In the genomic region with DNA sequence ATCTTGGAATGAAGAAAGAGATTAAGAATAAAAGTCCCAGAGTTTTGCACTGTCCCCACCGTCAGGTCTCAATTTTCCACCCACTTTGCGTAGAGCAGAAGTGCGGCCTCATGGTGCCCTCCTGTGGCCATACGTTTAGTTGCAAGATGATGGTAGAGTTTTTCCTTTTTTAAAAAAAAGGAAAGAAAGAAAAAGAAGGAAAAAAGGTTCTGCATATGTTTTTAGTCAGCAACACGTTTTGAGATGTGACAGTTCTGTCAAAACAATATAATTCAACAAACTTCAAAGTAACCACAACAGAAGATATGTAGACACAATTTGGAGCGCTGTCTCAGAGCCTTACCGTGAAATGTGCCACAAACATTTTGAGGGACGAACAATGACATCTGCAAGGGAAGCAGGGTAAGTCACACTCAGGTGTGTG, we compare ENCODE assay signal across 8 cellular contexts. TPM values are rescaled to one million over a fixed set of nuclear protein-coding genes. Genes with fewer than 3 reads are reported as not detected.
DNase-seq lines count a peak whose midpoint lies in the region; ATAC-seq and TF ChIP-seq lines count a peak whose summit lies in the region.

No MANE protein-coding gene starts in this region.

- intact Hi-C loops in CD4-positive, alpha-beta T cell (cut with DNase I, micrococcal nuclease) = loop anchor here (1.0 to 5.0 kb wide), 7 partner anchors 147 to 1209 kb away; no protein-coding TSS in a partner anchor
- intact Hi-C loops in cardiac septum (cut with DNase I) = loop anchor here (2.0 to 10.0 kb wide), 2 partner anchors 147 to 1211 kb away; no protein-coding TSS in a partner anchor
- intact Hi-C loops in sciatic nerve (cut with DNase I) = no loop called here

- DNase-seq in CD4-positive, alpha-beta T cell = peak; percentile 20 to 49 (median 35)
- peak; percentile 67 to 72 for DNase-seq in HAP-1 (ENCODE audit: low spot score in 2 of 2)
- peak; percentile 55 for DNase-seq in SK-MEL-5 (ENCODE audit: low read depth, low spot score)
- DNase-seq in activated naive CD8-positive, alpha-beta T cell treated with anti-CD3 and anti-CD28 coated beads for 36 hours = peak; percentile 35
- peak; percentile 61 for DNase-seq in cardiac septum (ENCODE audit: low spot score)
- peak; percentile 73 for DNase-seq in sciatic nerve (ENCODE audit: low spot score)
- no peak for DNase-seq in NCI-H187 (lab: John Stamatoyannopoulos, UW)

- CTCF ChIA-PET in CD4-positive, alpha-beta T cell (lab: Charles Lee) = interaction anchor here (0.6 to 2.4 kb wide), 3 partner anchors 152 to 1606 kb away, joined by 3 to 10 read pairs (median 3); no protein-coding TSS in a partner anchor

- H3K36me3 ChIP-seq in HAP-1 (replicated peaks) = no peaks in the 10 kb centered on the region

- H3K36me3 Mint-ChIP-seq in CD4-positive, alpha-beta T cell (ENCODE audit: low read depth) = no peaks in the 10 kb centered on the region
- no peaks in the 10 kb centered on the region for H3K36me3 Mint-ChIP-seq in activated naive CD8-positive, alpha-beta T cell treated with anti-CD3 and anti-CD28 coated beads for 36 hours

- in situ Hi-C loops in HAP-1 (cut with MboI; ENCODE audit: low sequenced_read_pairs) (loop anchor here (25.0 kb wide), 2 partner anchors 424 to 1374 kb away; no protein-coding TSS in a partner anchor), SK-MEL-5 (cut with HindIII; ENCODE audit: low pct_unique_long_range_greater_than_20kb, low sequenced_read_pairs) (no loop called here)

- TF ChIP-seq CTCF in CD4-positive, alpha-beta T cell (IDR thresholded peaks at IDR 0.05) = peak; percentile 95

- H3K9me3 ChIP-seq in CD4-positive, alpha-beta T cell (ENCODE audit: control insufficient read depth, low read length) = no peaks in the 10 kb centered on the region
- no peaks in the 10 kb centered on the region for H3K9me3 ChIP-seq in HAP-1

- POLR2A ChIA-PET in CD4-positive, alpha-beta T cell (lab: Charles Lee) = interaction anchor here (1.0 kb wide), 1 partner anchor 235 kb away, joined by 3 read pairs; no protein-coding TSS in a partner anchor

- peaks cover 7% of the 10 kb centered on the region for H3K4me1 Mint-ChIP-seq in CD4-positive, alpha-beta T cell (ENCODE audit: low read depth)
- peaks cover 5% of the 10 kb centered on the region for H3K4me1 Mint-ChIP-seq in activated naive CD8-positive, alpha-beta T cell treated with anti-CD3 and anti-CD28 coated beads for 36 hours

- H3K4me3 ChIP-seq in HAP-1 = no peak overlapping the region

- H3K4me3 Mint-ChIP-seq in CD4-positive, alpha-beta T cell = peak overlapping the region; percentile 22
- no peak overlapping the region for H3K4me3 Mint-ChIP-seq in activated naive CD8-positive, alpha-beta T cell treated with anti-CD3 and anti-CD28 coated beads for 36 hours

- no peak overlapping the region for H3K27ac Mint-ChIP-seq in CD4-positive, alpha-beta T cell
- no peak overlapping the region for H3K27ac Mint-ChIP-seq in activated naive CD8-positive, alpha-beta T cell treated with anti-CD3 and anti-CD28 coated beads for 36 hours

- H3K27me3 ChIP-seq in CD4-positive, alpha-beta T cell (ENCODE audit: control insufficient read depth, insufficient read depth, low read length) = no peaks in the 10 kb centered on the region
- no peaks in the 10 kb centered on the region for H3K27me3 ChIP-seq in HAP-1 (ENCODE audit: low read depth)

- H3K9me3 Mint-ChIP-seq in CD4-positive, alpha-beta T cell = no peaks in the 10 kb centered on the region
- H3K9me3 Mint-ChIP-seq in activated naive CD8-positive, alpha-beta T cell treated with anti-CD3 and anti-CD28 coated beads for 36 hours = no peaks in the 10 kb centered on the region

- no peaks in the 10 kb centered on the region for H3K4me1 ChIP-seq in HAP-1

- no peaks in the 10 kb centered on the region for H3K27me3 Mint-ChIP-seq in CD4-positive, alpha-beta T cell
- H3K27me3 Mint-ChIP-seq in activated naive CD8-positive, alpha-beta T cell treated with anti-CD3 and anti-CD28 coated beads for 36 hours = no peaks in the 10 kb centered on the region

- peak; percentile 78 for ATAC-seq in CD4-positive, alpha-beta T cell (ENCODE audit: poor library complexity)
- ATAC-seq in sciatic nerve (peak; percentile 74), GM19023 (IDR thresholded peaks at IDR 0.05; ENCODE audit: unreplicated experiment) (no peak)

- H3K27ac ChIP-seq in CD4-positive, alpha-beta T cell (ENCODE audit: low read depth, low read length) = no peak overlapping the region

RNA-seq across cellular contexts. Expression of gene EBLN2, which starts 24.6 kb away (rescaled TPM):
- total RNA-seq in CD4-positive, alpha-beta T cell = 10 to 100 TPM; 14.8 to 16.0 TPM
- 2.1 and 3.2 TPM in 2 replicates for total RNA-seq in SK-MEL-5 (2014; rRNA removed; shearing (Covaris generic))
- 0.05 and 0.20 TPM in 2 replicates for polyA plus RNA-seq in SK-MEL-5 (2015; cell fraction: cytosol; rRNA removed)
- 21.3 TPM in 2 replicates for polyA plus RNA-seq in SK-MEL-5 (2015; cell fraction: nucleus; rRNA removed)
- 1 to 10 TPM; 3.5 to 3.6 TPM for total RNA-seq in activated naive CD8-positive, alpha-beta T cell treated with anti-CD3 and anti-CD28 coated beads for 36 hours
- 1.9 TPM for total RNA-seq in cardiac septum
- 8.3 TPM for total RNA-seq in sciatic nerve

Comparison
In these comparisons a context has a peak if more than half of its experiments do, and no peak if none do; other contexts are left out.
1. DNase-seq: peak in CD4-positive, alpha-beta T cell (10 of 10), HAP-1 (2 of 2), SK-MEL-5 (single experiment), activated naive CD8-positive, alpha-beta T cell treated with anti-CD3 and anti-CD28 coated beads for 36 hours (single experiment), cardiac septum (single experiment) and sciatic nerve (single experiment); none in NCI-H187 (0 of 2).